ENCODE assay signal across 10 cellular contexts in the genomic region with DNA sequence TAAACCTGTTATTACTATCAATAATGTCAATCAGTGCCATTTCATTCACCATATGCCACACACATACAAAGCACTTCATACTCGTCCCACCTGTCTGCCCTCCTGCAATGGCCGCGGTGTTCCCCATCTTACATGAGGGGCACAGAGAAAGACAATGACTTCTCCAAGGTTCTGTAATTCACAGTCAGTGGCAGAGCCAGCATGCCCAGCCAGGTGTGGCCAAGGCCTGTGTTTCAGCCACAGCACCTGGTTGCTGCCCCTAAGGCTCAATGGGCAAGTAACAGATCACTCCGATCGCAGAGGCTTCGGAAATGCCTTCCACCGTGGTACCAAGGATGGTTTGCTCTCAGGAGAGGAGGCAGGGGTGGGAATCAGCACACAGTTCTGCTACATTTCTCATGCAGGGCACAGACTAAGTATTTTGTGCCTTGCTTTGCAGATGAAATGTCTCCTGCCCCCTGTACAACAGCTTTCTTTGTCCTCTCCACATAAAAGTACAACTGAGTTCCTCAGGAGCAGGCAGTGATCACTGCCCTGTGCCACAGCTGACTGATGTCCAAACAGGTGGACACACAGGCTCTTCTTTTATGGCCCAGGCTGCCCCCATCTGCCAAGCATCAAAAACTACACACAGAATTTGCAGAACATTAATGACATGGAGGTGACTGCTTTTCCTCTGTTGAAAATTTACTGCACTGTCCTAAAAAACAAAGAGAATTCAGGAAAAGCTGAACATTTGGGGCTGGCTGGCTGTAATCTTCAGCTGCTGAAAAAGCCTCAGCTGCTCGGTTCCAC. TPM values are rescaled to one million over a fixed set of nuclear protein-coding genes. Genes with fewer than 3 reads are reported as not detected.
DNase-seq lines count a peak whose midpoint lies in the region; ATAC-seq and TF ChIP-seq lines count a peak whose summit lies in the region.
"Had no signal": no experiment of that assay in that cellular context is flagged by ENCODE, and none has a peak within 500 bp of the region (broad histone marks: within the 10 kb centered on the region; RNA-seq: fewer than 3 reads in every experiment).

No MANE protein-coding gene starts in this region.

- peaks cover 24% of the 10 kb centered on the region for H3K36me3 ChIP-seq in NT2/D1 (ENCODE audit: insufficient read depth, insufficient read length, low read length)
- H3K36me3 ChIP-seq in CD8-positive, alpha-beta memory T cell (ENCODE audit: insufficient read depth, low read length): no peaks in the 10 kb centered on the region

- peak overlapping the region; percentile 46 for H3K9ac ChIP-seq in NT2/D1 (ENCODE audit: insufficient read length, low read depth)

- no peak overlapping the region for H3K4me3 Mint-ChIP-seq in mesothelial cell of epicardium
- no peak overlapping the region for H3K4me3 Mint-ChIP-seq in stimulated activated naive B cell treated with anti-CD40 and anti-IgM and Interleukin-4, amounts not matched to agents 10 μg/mL and 1 μg/mL and 100 μg/mL, for 72 hours
- no peak overlapping the region for H3K4me3 Mint-ChIP-seq in activated CD4-positive, alpha-beta T cell treated with anti-CD3 and anti-CD28 coated beads, Interleukin-2, amount 10 ng/mL, durations not matched to agents 7 days and 5 days
- no peak overlapping the region for H3K4me3 Mint-ChIP-seq in CD8-positive, alpha-beta memory T cell

- ATAC-seq in stimulated activated naive B cell treated with anti-CD40 and anti-IgM and Interleukin-4, amounts not matched to agents 10 μg/mL and 1 μg/mL and 100 μg/mL, for 72 hours (replicated peaks): no peak
- ATAC-seq in HG03521 (IDR thresholded peaks at IDR 0.05; ENCODE audit: unreplicated experiment): no peak

- H3K27me3 Mint-ChIP-seq in mesothelial cell of epicardium (ENCODE audit: low read depth): no peaks in the 10 kb centered on the region
- peaks cover 27 to 54% of the 10 kb centered on the region in 2 donors for H3K27me3 Mint-ChIP-seq in stimulated activated naive B cell treated with anti-CD40 and anti-IgM and Interleukin-4, amounts not matched to agents 10 μg/mL and 1 μg/mL and 100 μg/mL, for 72 hours
- H3K27me3 Mint-ChIP-seq in activated CD4-positive, alpha-beta T cell treated with anti-CD3 and anti-CD28 coated beads, Interleukin-2, amount 10 ng/mL, durations not matched to agents 7 days and 5 days: no peaks in the 10 kb centered on the region
- H3K27me3 Mint-ChIP-seq in CD8-positive, alpha-beta memory T cell: peaks cover 0 to 4% of the 10 kb centered on the region in 2 donors

- peaks cover 8% of the 10 kb centered on the region for H3K9me3 Mint-ChIP-seq in mesothelial cell of epicardium
- H3K9me3 Mint-ChIP-seq in stimulated activated naive B cell treated with anti-CD40 and anti-IgM and Interleukin-4, amounts not matched to agents 10 μg/mL and 1 μg/mL and 100 μg/mL, for 72 hours: no peaks in the 10 kb centered on the region
- no peaks in the 10 kb centered on the region for H3K9me3 Mint-ChIP-seq in activated CD4-positive, alpha-beta T cell treated with anti-CD3 and anti-CD28 coated beads, Interleukin-2, amount 10 ng/mL, durations not matched to agents 7 days and 5 days
- peaks cover 0 to 4% (median 0%) of the 10 kb centered on the region in 5 donors for H3K9me3 Mint-ChIP-seq in CD8-positive, alpha-beta memory T cell

- DNase-seq in AG20443 (ENCODE audit: low spot score) (peak; percentile 37), NT2/D1 (ENCODE audit: low read depth, low spot score) (no peak), epithelial cell of esophagus (ENCODE audit: low read depth) (peak; percentile 29), mesothelial cell of epicardium (ENCODE audit: low spot score in 2 of 2, unreplicated experiment in 2 of 2) (no peak)
- no peak for DNase-seq in stimulated activated naive B cell treated with anti-CD40 and anti-IgM and Interleukin-4, amounts not matched to agents 10 μg/mL and 1 μg/mL and 100 μg/mL, for 72 hours
- DNase-seq in activated CD4-positive, alpha-beta T cell treated with anti-CD3 and anti-CD28 coated beads, Interleukin-2, amount 10 ng/mL, durations not matched to agents 7 days and 5 days: no peak
- no peak for DNase-seq in CD8-positive, alpha-beta memory T cell
- DNase-seq: activated CD4-positive, CD25-positive, alpha-beta regulatory T cell; DMS153 had no signal

- TF ChIP-seq CTCF in epithelial cell of esophagus (IDR thresholded peaks at IDR 0.05; ENCODE audit: insufficient read depth, low read depth, low read length, missing control alignments): peak; percentile 17
- TF ChIP-seq CTCF in mesothelial cell of epicardium (IDR thresholded peaks at IDR 0.05; ENCODE audit: unreplicated experiment): no peak

- H3K4me3 ChIP-seq in NT2/D1 (ENCODE audit: insufficient read length, low read depth) (no peak overlapping the region), epithelial cell of esophagus (ENCODE audit: low read length) (no peak overlapping the region)
- no peak overlapping the region for H3K4me3 ChIP-seq in CD8-positive, alpha-beta memory T cell (ENCODE audit: low read length)

- H3K4me1 ChIP-seq in NT2/D1 (ENCODE audit: insufficient read depth, insufficient read length): peaks cover 12% of the 10 kb centered on the region
- no peaks in the 10 kb centered on the region for H3K4me1 ChIP-seq in CD8-positive, alpha-beta memory T cell (ENCODE audit: insufficient read depth, low read length)

- H3K27ac Mint-ChIP-seq in mesothelial cell of epicardium: peak overlapping the region; percentile 85
- H3K27ac Mint-ChIP-seq in stimulated activated naive B cell treated with anti-CD40 and anti-IgM and Interleukin-4, amounts not matched to agents 10 μg/mL and 1 μg/mL and 100 μg/mL, for 72 hours: no peak overlapping the region
- H3K27ac Mint-ChIP-seq in activated CD4-positive, alpha-beta T cell treated with anti-CD3 and anti-CD28 coated beads, Interleukin-2, amount 10 ng/mL, durations not matched to agents 7 days and 5 days: no peak overlapping the region
- peak overlapping the region in 1 of 8 donors; percentile 17 for H3K27ac Mint-ChIP-seq in CD8-positive, alpha-beta memory T cell

- H3K4me1 Mint-ChIP-seq in mesothelial cell of epicardium: peaks cover 48% of the 10 kb centered on the region
- no peaks in the 10 kb centered on the region for H3K4me1 Mint-ChIP-seq in stimulated activated naive B cell treated with anti-CD40 and anti-IgM and Interleukin-4, amounts not matched to agents 10 μg/mL and 1 μg/mL and 100 μg/mL, for 72 hours
- H3K4me1 Mint-ChIP-seq in activated CD4-positive, alpha-beta T cell treated with anti-CD3 and anti-CD28 coated beads, Interleukin-2, amount 10 ng/mL, durations not matched to agents 7 days and 5 days: no peaks in the 10 kb centered on the region
- peaks cover 5 to 17% (median 10%) of the 10 kb centered on the region in 3 donors for H3K4me1 Mint-ChIP-seq in CD8-positive, alpha-beta memory T cell

- H3K27ac ChIP-seq in CD8-positive, alpha-beta memory T cell (ENCODE audit: low read depth, low read length): no peak overlapping the region

- H3K36me3 Mint-ChIP-seq in mesothelial cell of epicardium: peaks cover 19% of the 10 kb centered on the region
- no peaks in the 10 kb centered on the region for H3K36me3 Mint-ChIP-seq in stimulated activated naive B cell treated with anti-CD40 and anti-IgM and Interleukin-4, amounts not matched to agents 10 μg/mL and 1 μg/mL and 100 μg/mL, for 72 hours
- peaks cover 2% of the 10 kb centered on the region for H3K36me3 Mint-ChIP-seq in activated CD4-positive, alpha-beta T cell treated with anti-CD3 and anti-CD28 coated beads, Interleukin-2, amount 10 ng/mL, durations not matched to agents 7 days and 5 days (ENCODE audit: low read depth)
- H3K36me3 Mint-ChIP-seq in CD8-positive, alpha-beta memory T cell: peaks cover 0 to 14% (median 6%) of the 10 kb centered on the region in 3 donors

- H3K27me3 ChIP-seq in NT2/D1 (ENCODE audit: insufficient read depth, insufficient read length): no peaks in the 10 kb centered on the region
- no peaks in the 10 kb centered on the region for H3K27me3 ChIP-seq in CD8-positive, alpha-beta memory T cell (ENCODE audit: insufficient read depth, low read length, poor library complexity, severe bottlenecking)

- 0 out of 2 replicates have a peak, but pooled peaks cover 11% of the 10 kb centered on the region for H3K9me3 ChIP-seq in NT2/D1 (ENCODE audit: insufficient read depth, low read length)
- no peaks in the 10 kb centered on the region for H3K9me3 ChIP-seq in CD8-positive, alpha-beta memory T cell (ENCODE audit: low read length)

- CTCF ChIA-PET in activated CD4-positive, alpha-beta T cell treated with anti-CD3 and anti-CD28 coated beads, Interleukin-2, amount 10 ng/mL, durations not matched to agents 7 days and 5 days (lab: Charles Lee): interaction anchor here (1.0 to 2.3 kb wide), 3 partner anchors 9 to 11 kb away, joined by 3 to 20 read pairs (median 3); a partner anchor contains a TSS
- CTCF ChIA-PET in CD8-positive, alpha-beta memory T cell (lab: Charles Lee): no interaction called here

- POLR2A ChIA-PET in activated CD4-positive, alpha-beta T cell treated with anti-CD3 and anti-CD28 coated beads, Interleukin-2, amount 10 ng/mL, durations not matched to agents 7 days and 5 days (lab: Charles Lee): no interaction called here
- POLR2A ChIA-PET in CD8-positive, alpha-beta memory T cell (lab: Charles Lee): no interaction called here

RNA-seq across cellular contexts. Expression of a gene that starts 10.8 kb away (rescaled TPM):
- total RNA-seq in mesothelial cell of epicardium: 75.4 to 82.4 TPM (median 79.1 TPM) in 3 replicates
- total RNA-seq in activated CD4-positive, alpha-beta T cell treated with anti-CD3 and anti-CD28 coated beads, Interleukin-2, amount 10 ng/mL, durations not matched to agents 7 days and 5 days: 1 to 10 TPM; 7.1 to 7.9 TPM
- 10 to 100 TPM; 18.4 to 19.9 TPM for total RNA-seq in CD8-positive, alpha-beta memory T cell
- polyA plus RNA-seq in CD8-positive, alpha-beta memory T cell: 2.3 TPM

Comparison
In these comparisons a context has a peak if more than half of its experiments do, and no peak if none do; other contexts are left out.
1. DNase-seq: peak in AG20443 (single experiment) and epithelial cell of esophagus (single experiment); none in NT2/D1 (single experiment), mesothelial cell of epicardium (0 of 2), stimulated activated naive B cell treated with anti-CD40 and anti-IgM and Interleukin-4, amounts not matched to agents 10 μg/mL and 1 μg/mL and 100 μg/mL, for 72 hours (single experiment), activated CD4-positive, alpha-beta T cell treated with anti-CD3 and anti-CD28 coated beads, Interleukin-2, amount 10 ng/mL, durations not matched to agents 7 days and 5 days (single experiment) and CD8-positive, alpha-beta memory T cell (0 of 5).